21 cellular contexts compared by ENCODE assay signal in genomic region chr7:99614495-99614894, GRCh38. TPM values are rescaled to one million over a fixed set of nuclear protein-coding genes. Genes with fewer than 3 reads are reported as not detected.
A peak's percentile ranks its signal among the peaks of the same experiment; 100 is the strongest.
DNase-seq lines count a peak whose midpoint lies in the region; ATAC-seq and TF ChIP-seq lines count a peak whose summit lies in the region.
"Had no signal": no experiment of that assay in that cellular context is flagged by ENCODE, and none has a peak within 500 bp of the region (broad histone marks: within the 10 kb centered on the region; RNA-seq: fewer than 3 reads in every experiment).

No MANE protein-coding gene starts in this region.

- no peak overlapping the region for H3K27ac Mint-ChIP-seq in T-helper 2 cell treated with Interferon-gamma antibody and Interleukin-4, amounts not matched to agents 5 μg/mL and 100 μg/mL, for 36 hours
- H3K27ac Mint-ChIP-seq in CD4-positive, alpha-beta T cell, result no peak overlapping the region
- H3K27ac Mint-ChIP-seq in activated T-helper 17 cell treated with anti-CD3 and anti-CD28 coated beads, Interleukin-2, amount 50 U/mL, for 72 hours, result no peak overlapping the region
- no peak overlapping the region for H3K27ac Mint-ChIP-seq in endothelial cell (ENCODE audit: unreplicated experiment)
- no peak overlapping the region for H3K27ac Mint-ChIP-seq in immature natural killer cell

- CTCF ChIA-PET in CD4-positive, alpha-beta T cell (lab: Charles Lee), result no interaction called here

- DNase-seq in T-helper 2 cell treated with Interferon-gamma antibody and Interleukin-4, amounts not matched to agents 5 μg/mL and 100 μg/mL, for 36 hours (ENCODE audit: low spot score), result no peak
- DNase-seq in T-helper 2 cell (no peak), endothelial cell (ENCODE audit: low spot score) (no peak), NOMO-1 treated with dmso at 0.1 percent for 144 hours (lab: John Stamatoyannopoulos, UW; ENCODE audit: unreplicated experiment) (no peak), immature natural killer cell (no peak)
- DNase-seq in CD4-positive, alpha-beta T cell, result no peak
- DNase-seq: AML-193, COR-L47, GDM1, GM23248, HCEC 1CT, NCI-H187, NCI-H2107, NCI-H510A treated with DMSO at 0.1 percent for 48 hours, NCI-H774, OCI-M1, Right ventricle myocardium superior had no signal

- no peaks in the 10 kb centered on the region for H3K9me3 ChIP-seq in CD4-positive, alpha-beta T cell (ENCODE audit: control insufficient read depth, low read length)

- peaks cover 33% of the 10 kb centered on the region for H3K4me1 Mint-ChIP-seq in T-helper 2 cell treated with Interferon-gamma antibody and Interleukin-4, amounts not matched to agents 5 μg/mL and 100 μg/mL, for 36 hours (ENCODE audit: low read depth)
- peaks cover 40% of the 10 kb centered on the region for H3K4me1 Mint-ChIP-seq in CD4-positive, alpha-beta T cell (ENCODE audit: low read depth)
- H3K4me1 Mint-ChIP-seq in activated T-helper 17 cell treated with anti-CD3 and anti-CD28 coated beads, Interleukin-2, amount 50 U/mL, for 72 hours, result peaks cover 26% of the 10 kb centered on the region
- peaks cover 12% of the 10 kb centered on the region for H3K4me1 Mint-ChIP-seq in endothelial cell (ENCODE audit: unreplicated experiment)
- H3K4me1 Mint-ChIP-seq in immature natural killer cell, result peaks cover 33 to 41% of the 10 kb centered on the region in 2 donors

- peaks cover 19% of the 10 kb centered on the region for H3K36me3 Mint-ChIP-seq in T-helper 2 cell treated with Interferon-gamma antibody and Interleukin-4, amounts not matched to agents 5 μg/mL and 100 μg/mL, for 36 hours (ENCODE audit: low read depth)
- peaks cover 31% of the 10 kb centered on the region for H3K36me3 Mint-ChIP-seq in CD4-positive, alpha-beta T cell (ENCODE audit: low read depth)
- peaks cover 31% of the 10 kb centered on the region for H3K36me3 Mint-ChIP-seq in activated T-helper 17 cell treated with anti-CD3 and anti-CD28 coated beads, Interleukin-2, amount 50 U/mL, for 72 hours (ENCODE audit: low read depth)
- H3K36me3 Mint-ChIP-seq in endothelial cell (ENCODE audit: low read depth, unreplicated experiment) (peaks cover 15% of the 10 kb centered on the region), immature natural killer cell (peaks cover 7% of the 10 kb centered on the region in 3 donors)

- H3K4me3 Mint-ChIP-seq in T-helper 2 cell treated with Interferon-gamma antibody and Interleukin-4, amounts not matched to agents 5 μg/mL and 100 μg/mL, for 36 hours, result peak overlapping the region; percentile 17
- H3K4me3 Mint-ChIP-seq in CD4-positive, alpha-beta T cell, result peak overlapping the region; percentile 56
- H3K4me3 Mint-ChIP-seq in activated T-helper 17 cell treated with anti-CD3 and anti-CD28 coated beads, Interleukin-2, amount 50 U/mL, for 72 hours, result peak overlapping the region; percentile 97
- H3K4me3 Mint-ChIP-seq in endothelial cell (ENCODE audit: unreplicated experiment) (peak overlapping the region; percentile 24), immature natural killer cell (peak overlapping the region in 2 of 5 donors; percentile 6 to 55)

- no peak for ATAC-seq in CD4-positive, alpha-beta T cell (ENCODE audit: poor library complexity)
- no peak for ATAC-seq in activated T-helper 17 cell treated with anti-CD3 and anti-CD28 coated beads, Interleukin-2, amount 50 U/mL, for 72 hours (replicated peaks)
- ATAC-seq in GM19452 (IDR thresholded peaks at IDR 0.05; ENCODE audit: unreplicated experiment), result no peak

- H3K9me3 Mint-ChIP-seq in T-helper 2 cell treated with Interferon-gamma antibody and Interleukin-4, amounts not matched to agents 5 μg/mL and 100 μg/mL, for 36 hours, result peaks cover 3% of the 10 kb centered on the region
- H3K9me3 Mint-ChIP-seq in CD4-positive, alpha-beta T cell, result no peaks in the 10 kb centered on the region
- H3K9me3 Mint-ChIP-seq in activated T-helper 17 cell treated with anti-CD3 and anti-CD28 coated beads, Interleukin-2, amount 50 U/mL, for 72 hours, result no peaks in the 10 kb centered on the region
- H3K9me3 Mint-ChIP-seq in endothelial cell (ENCODE audit: unreplicated experiment) (no peaks in the 10 kb centered on the region), immature natural killer cell (no peaks in the 10 kb centered on the region)

- H3K27me3 Mint-ChIP-seq in T-helper 2 cell treated with Interferon-gamma antibody and Interleukin-4, amounts not matched to agents 5 μg/mL and 100 μg/mL, for 36 hours (ENCODE audit: low read depth), result no peaks in the 10 kb centered on the region
- H3K27me3 Mint-ChIP-seq in CD4-positive, alpha-beta T cell, result no peaks in the 10 kb centered on the region
- H3K27me3 Mint-ChIP-seq in activated T-helper 17 cell treated with anti-CD3 and anti-CD28 coated beads, Interleukin-2, amount 50 U/mL, for 72 hours, result no peaks in the 10 kb centered on the region
- H3K27me3 Mint-ChIP-seq in endothelial cell (ENCODE audit: unreplicated experiment), result peaks cover 12% of the 10 kb centered on the region
- H3K27me3 Mint-ChIP-seq in immature natural killer cell (ENCODE audit: low read depth in 3 of 3), result peaks cover 3 to 9% (median 6%) of the 10 kb centered on the region in 3 donors

- no peak overlapping the region for H3K27ac ChIP-seq in CD4-positive, alpha-beta T cell (ENCODE audit: low read depth, low read length)
- H3K27ac ChIP-seq: 22Rv1, C4-2B, GM23248 had no signal

- intact Hi-C loops in CD4-positive, alpha-beta T cell (cut with DNase I, micrococcal nuclease), result loop anchor here in 1 of 2 experiments (10.0 kb wide), 1 partner anchor 1220 kb away; no protein-coding TSS in a partner anchor

- TF ChIP-seq CTCF in CD4-positive, alpha-beta T cell (IDR thresholded peaks at IDR 0.05), result no peak
- no peak for TF ChIP-seq CTCF in endothelial cell (IDR thresholded peaks at IDR 0.05; ENCODE audit: unreplicated experiment)

- POLR2A ChIA-PET in CD4-positive, alpha-beta T cell (lab: Charles Lee), result no interaction called here

- no peaks in the 10 kb centered on the region for H3K27me3 ChIP-seq in CD4-positive, alpha-beta T cell (ENCODE audit: control insufficient read depth, insufficient read depth, low read length)

RNA-seq across cellular contexts. Expression of gene ZSCAN25, which starts 2.3 kb away (rescaled TPM):
- 10 to 100 TPM; 41.5 to 44.2 TPM for total RNA-seq in CD4-positive, alpha-beta T cell
- 10 to 100 TPM; 25.0 to 58.4 TPM for total RNA-seq in activated T-helper 17 cell treated with anti-CD3 and anti-CD28 coated beads, Interleukin-2, amount 50 U/mL, for 72 hours
- total RNA-seq in endothelial cell (ENCODE audit: unreplicated experiment), result 23.8 TPM
- 10 to 100 TPM in 1 of 3 donors, 1 to 10 TPM in 2; 7.6 to 14.9 (median 9.6) TPM for polyA plus RNA-seq in immature natural killer cell

RNA-seq across cellular contexts. Expression of gene TMEM225B, which starts 16.4 kb away (rescaled TPM):
- 1 to 10 TPM; 1.0 TPM for total RNA-seq in CD4-positive, alpha-beta T cell
- 1 to 10 TPM in 1 of 2 donors, under 1 TPM in 1; 0.86 to 4.4 TPM for total RNA-seq in activated T-helper 17 cell treated with anti-CD3 and anti-CD28 coated beads, Interleukin-2, amount 50 U/mL, for 72 hours
- 0.46 TPM for total RNA-seq in endothelial cell (ENCODE audit: unreplicated experiment)
- 1 to 10 TPM; 1.3 to 6.5 (median 2.8) TPM for polyA plus RNA-seq in immature natural killer cell
- total RNA-seq: GM23248, Right ventricle myocardium superior had no signal

RNA-seq across cellular contexts. Expression of gene ZNF655, which starts 56.1 kb away (rescaled TPM):
- 100 to 1,000 TPM; 145 to 146 TPM for total RNA-seq in CD4-positive, alpha-beta T cell
- total RNA-seq in activated T-helper 17 cell treated with anti-CD3 and anti-CD28 coated beads, Interleukin-2, amount 50 U/mL, for 72 hours, result 10 to 100 TPM; 79.2 to 98.5 TPM
- 36.3 TPM for total RNA-seq in endothelial cell (ENCODE audit: unreplicated experiment)
- polyA plus RNA-seq in immature natural killer cell, result 10 to 100 TPM; 69.8 to 98.9 (median 75.0) TPM
